Comparison of ENCODE assay signal across 9 cellular contexts in genomic region chrX:47573334-47574095, GRCh38. TPM values are rescaled to one million over a fixed set of nuclear protein-coding genes. Genes with fewer than 3 reads are reported as not detected.
DNase-seq lines count a peak whose midpoint lies in the region; ATAC-seq and TF ChIP-seq lines count a peak whose summit lies in the region.
"Had no signal": no experiment of that assay in that cellular context is flagged by ENCODE, and none has a peak within 500 bp of the region (broad histone marks: within the 10 kb centered on the region; RNA-seq: fewer than 3 reads in every experiment).

No MANE protein-coding gene starts in this region.

- peak overlapping the region; percentile 80 for H3K27ac ChIP-seq in foreskin keratinocyte

- TF ChIP-seq CTCF in foreskin keratinocyte (conservative IDR thresholded peaks at IDR 0.05) (no peak), neural crest cell (conservative IDR thresholded peaks at IDR 0.05) (no peak)

- peak overlapping the region; percentile 27 for H3K27ac Mint-ChIP-seq in neural crest cell (ENCODE audit: unreplicated experiment)

- H3K27me3 Mint-ChIP-seq in neural crest cell (ENCODE audit: low read depth), result peaks cover 2% of the 10 kb centered on the region

- H3K4me1 Mint-ChIP-seq in neural crest cell, result peaks cover 16% of the 10 kb centered on the region

- no peaks in the 10 kb centered on the region for H3K9me3 Mint-ChIP-seq in neural crest cell

- H3K27me3 ChIP-seq in foreskin keratinocyte, result no peaks in the 10 kb centered on the region

- ATAC-seq in foreskin keratinocyte (peak; percentile 61), HG03571 (IDR thresholded peaks at IDR 0.05; ENCODE audit: unreplicated experiment) (no peak), HG02840 (IDR thresholded peaks at IDR 0.05; ENCODE audit: low FRiP score, unreplicated experiment) (no peak)

- H3K4me3 Mint-ChIP-seq in neural crest cell, result peak overlapping the region; percentile 59

- peaks cover 29% of the 10 kb centered on the region for H3K36me3 Mint-ChIP-seq in neural crest cell (ENCODE audit: low read depth)

- DNase-seq in AG20443 (ENCODE audit: low spot score), result peak; percentile 42
- peak; percentile 48 for DNase-seq in RPMI7951 (ENCODE audit: low read depth)
- peak in 1 of 2 donors; percentile 57 for DNase-seq in foreskin keratinocyte
- no peak for DNase-seq in neural crest cell (ENCODE audit: low read depth, low spot score)
- no peak for DNase-seq in activated CD4-positive, alpha-beta T cell treated with anti-CD3 and anti-CD28 coated beads for 4 hours
- DNase-seq in NK-92 treated with Interleukin-12 subunit alpha and Interleukin-12 subunit beta, amount 100 ng/mL, for 24 hours (lab: John Stamatoyannopoulos, UW), result no peak
- DNase-seq: nucleus accumbens had no signal

- no peaks in the 10 kb centered on the region for H3K4me1 ChIP-seq in foreskin keratinocyte

RNA-seq across cellular contexts. Expression of gene TIMP1, which starts 8.7 kb away (rescaled TPM):
- 737 and 969 TPM in 2 replicates for total RNA-seq in RPMI7951 (2014; rRNA removed; shearing (Covaris generic))
- 158 and 163 TPM in 2 replicates for total RNA-seq in foreskin keratinocyte
- polyA plus RNA-seq in foreskin keratinocyte, result 231 and 234 TPM in 2 replicates
- 63.8 and 69.4 TPM in 2 replicates for total RNA-seq in neural crest cell

RNA-seq across cellular contexts. Expression of gene ARAF, which starts 12.5 kb away (rescaled TPM):
- 37.3 and 41.5 TPM in 2 replicates for total RNA-seq in RPMI7951 (2014; rRNA removed; shearing (Covaris generic))
- total RNA-seq in foreskin keratinocyte, result 39.1 and 40.6 TPM in 2 replicates
- polyA plus RNA-seq in foreskin keratinocyte, result 40.7 and 42.8 TPM in 2 replicates
- 55.7 and 56.3 TPM in 2 replicates for total RNA-seq in neural crest cell

RNA-seq across cellular contexts. Expression of gene SYN1, which starts 46.1 kb away (rescaled TPM):
- total RNA-seq in RPMI7951 (2014; rRNA removed; shearing (Covaris generic)), result 0.12 and 0.20 TPM in 2 replicates
- 0.71 TPM in 2 replicates for total RNA-seq in foreskin keratinocyte
- 1.9 and 2.9 TPM in 2 replicates for polyA plus RNA-seq in foreskin keratinocyte
- total RNA-seq in neural crest cell, result 4.5 and 4.9 TPM in 2 replicates

RNA-seq across cellular contexts. Expression of gene CFP, which starts 56.2 kb away (rescaled TPM):
- total RNA-seq in RPMI7951 (2014; rRNA removed; shearing (Covaris generic)), result 0.10 and 0.12 TPM in 2 replicates
- 0.11 and 0.20 TPM in 2 replicates for total RNA-seq in foreskin keratinocyte
- 0.18 and 0.22 TPM in 2 replicates for polyA plus RNA-seq in foreskin keratinocyte
- total RNA-seq in neural crest cell, result 1.6 and 1.7 TPM in 2 replicates

Comparison
In these comparisons a context has a peak if more than half of its experiments do, and no peak if none do; other contexts are left out.
1. DNase-seq: peak in AG20443 (single experiment) and RPMI7951 (single experiment); none in neural crest cell (single experiment), activated CD4-positive, alpha-beta T cell treated with anti-CD3 and anti-CD28 coated beads for 4 hours (0 of 2) and NK-92 treated with Interleukin-12 subunit alpha and Interleukin-12 subunit beta, amount 100 ng/mL, for 24 hours (single experiment).